In genomic region chr22:37316875-37317371, GRCh38 we compare ENCODE assay signal across 8 cellular contexts. TPM values are rescaled to one million over a fixed set of nuclear protein-coding genes. Genes with fewer than 3 reads are reported as not detected.
DNase-seq lines count a peak whose midpoint lies in the region; ATAC-seq and TF ChIP-seq lines count a peak whose summit lies in the region.

No MANE protein-coding gene starts in this region.

- no peak for TF ChIP-seq RAD21 in HCT116 (IDR thresholded peaks at IDR 0.05; ENCODE audit: low read depth)

- POLR2A ChIA-PET in HCT116 (lab: Charles Lee), result interaction anchor here (0.5 to 5.0 kb wide), 6 partner anchors 12 to 251 kb away, joined by 3 to 152 read pairs (median 3); no protein-coding TSS in a partner anchor

- no peaks in the 10 kb centered on the region for H3F3A ChIP-seq in OCI-LY1 (ENCODE audit: insufficient read depth, low read length)

- no peaks in the 10 kb centered on the region for H3K9me3 ChIP-seq in CD4-positive, CD25-positive, alpha-beta regulatory T cell (ENCODE audit: control insufficient read depth in 2 of 2, low read length in 2 of 2)
- no peaks in the 10 kb centered on the region for H3K9me3 ChIP-seq in HCT116 (ENCODE audit: control insufficient read depth in 1 of 2, insufficient read depth in 1 of 2, low read depth in 1 of 2, low read length in 2 of 2)
- no peaks in the 10 kb centered on the region for H3K9me3 ChIP-seq in OCI-LY1 (ENCODE audit: low read length)

- no peak overlapping the region for H3K4me3 Mint-ChIP-seq in CD4-positive, CD25-positive, alpha-beta regulatory T cell
- H3K4me3 Mint-ChIP-seq in naive B cell, result no peak overlapping the region

- H3K4me1 Mint-ChIP-seq in CD4-positive, CD25-positive, alpha-beta regulatory T cell, result peaks cover 0 to 47% (median 13%) of the 10 kb centered on the region in 4 donors
- H3K4me1 Mint-ChIP-seq in naive B cell, result peaks cover 28 to 41% (median 38%) of the 10 kb centered on the region in 3 donors

- TF ChIP-seq POLR2A in HCT116 (IDR thresholded peaks at IDR 0.05; ENCODE audit: borderline replicate concordance, extremely low read depth, insufficient read depth, insufficient read length) (no peak), erythroblast (IDR thresholded peaks at IDR 0.05; ENCODE audit: low read length) (no peak)

- peaks cover 5% of the 10 kb centered on the region for H3K27me3 Mint-ChIP-seq in CD4-positive, CD25-positive, alpha-beta regulatory T cell
- H3K27me3 Mint-ChIP-seq in naive B cell, result peaks cover 4 to 15% (median 8%) of the 10 kb centered on the region in 3 donors

- H3K79me2 ChIP-seq in HCT116 (ENCODE audit: insufficient read depth, low read length) (peaks cover 30% of the 10 kb centered on the region; the same call in 1 of the 2 replicates), OCI-LY1 (ENCODE audit: insufficient read depth, low read length) (no peaks in the 10 kb centered on the region)

- H3K27ac Mint-ChIP-seq in CD4-positive, CD25-positive, alpha-beta regulatory T cell, result no peak overlapping the region
- H3K27ac Mint-ChIP-seq in naive B cell, result peak overlapping the region in 1 of 6 donors; percentile 26

- peaks cover 0 to 2% (median 0%) of the 10 kb centered on the region in 7 donors for H3K9me3 Mint-ChIP-seq in CD4-positive, CD25-positive, alpha-beta regulatory T cell
- no peaks in the 10 kb centered on the region for H3K9me3 Mint-ChIP-seq in naive B cell

- H2AFZ ChIP-seq in HCT116 (ENCODE audit: low read depth, low read length, poor library complexity, severe bottlenecking) (no peak overlapping the region), OCI-LY1 (ENCODE audit: low read length) (no peak overlapping the region)

- peak overlapping the region; percentile 66 for H3K4me2 ChIP-seq in HCT116 (ENCODE audit: low read length)
- no peak overlapping the region for H3K4me2 ChIP-seq in OCI-LY1 (ENCODE audit: low read length)

- no peak overlapping the region for H3K27ac ChIP-seq in CD4-positive, CD25-positive, alpha-beta regulatory T cell (ENCODE audit: insufficient read depth, low read length, poor library complexity, severe bottlenecking)
- H3K27ac ChIP-seq in HCT116 (ENCODE audit: low read depth, low read length) (peak overlapping the region; percentile 100), OCI-LY1 (ENCODE audit: low read depth, low read length, poor library complexity, severe bottlenecking) (no peak overlapping the region)

- H3K9me2 ChIP-seq in HCT116 (ENCODE audit: insufficient read depth) (no peaks in the 10 kb centered on the region), OCI-LY1 (ENCODE audit: low read depth, low read length) (no peaks in the 10 kb centered on the region)

- H3K4me1 ChIP-seq in CD4-positive, CD25-positive, alpha-beta regulatory T cell (ENCODE audit: control insufficient read depth, insufficient read depth, low read length, poor library complexity, severe bottlenecking), result peaks cover 27% of the 10 kb centered on the region
- peaks cover 60 to 81% of the 10 kb centered on the region in 2 experiments for H3K4me1 ChIP-seq in HCT116 (ENCODE audit: control insufficient read depth in 1 of 2, insufficient read depth in 2 of 2, low read length in 2 of 2)
- H3K4me1 ChIP-seq in OCI-LY1 (ENCODE audit: insufficient read depth, low read length, severe bottlenecking), result no peaks in the 10 kb centered on the region

- peak; percentile 54 to 83 (median 69) for DNase-seq in CD4-positive, CD25-positive, alpha-beta regulatory T cell
- DNase-seq in HCT116 (ENCODE audit: low read depth, low spot score) (peak; percentile 90), activated T-cell treated with anti-CD3 and anti-CD28 coated beads for 1 hour (ENCODE audit: low read depth) (peak; percentile 63), erythroblast (lab: John Stamatoyannopoulos, UW) (peak; percentile 63 to 79), naive B cell (peak; percentile 69)
- DNase-seq in stimulated activated CD8-positive, alpha-beta memory T cell treated with anti-CD3 and anti-CD28 coated beads, Interleukin-7, amount 100 ng/mL, for 4 hours (ENCODE audit: low read depth in 2 of 2), result peak; percentile 54 to 55

- H3K9ac ChIP-seq in HCT116 (ENCODE audit: low read length) (peak overlapping the region; percentile 63), OCI-LY1 (ENCODE audit: low read length) (no peak overlapping the region)

- H3K4me3 ChIP-seq in CD4-positive, CD25-positive, alpha-beta regulatory T cell (ENCODE audit: low read depth, low read length), result no peak overlapping the region
- H3K4me3 ChIP-seq in HCT116 (replicated peaks in 1 of 2; ENCODE audit: low read depth in 1 of 2, low read length in 2 of 2) (no peak overlapping the region), OCI-LY1 (ENCODE audit: low read depth, low read length, poor library complexity, severe bottlenecking) (no peak overlapping the region)

- peaks cover 18% of the 10 kb centered on the region for H3K36me3 ChIP-seq in CD4-positive, CD25-positive, alpha-beta regulatory T cell (ENCODE audit: control insufficient read depth, insufficient read depth, low read length)
- H3K36me3 ChIP-seq in HCT116 (ENCODE audit: control insufficient read depth in 1 of 2, insufficient read depth in 2 of 2, low read length in 2 of 2), result no peaks in the 10 kb centered on the region; a peak in 1 of 4 replicates
- H3K36me3 ChIP-seq in OCI-LY1 (ENCODE audit: insufficient read depth, low read length), result no peaks in the 10 kb centered on the region

- H3K27me3 ChIP-seq in CD4-positive, CD25-positive, alpha-beta regulatory T cell (ENCODE audit: control insufficient read depth, insufficient read depth, low read length), result no peaks in the 10 kb centered on the region
- H3K27me3 ChIP-seq in HCT116 (ENCODE audit: insufficient read depth, low read length) (no peaks in the 10 kb centered on the region), OCI-LY1 (ENCODE audit: insufficient read depth, low read length) (no peaks in the 10 kb centered on the region; the same call in none of the 2 replicates)

- H4K20me1 ChIP-seq in HCT116 (ENCODE audit: insufficient read depth) (no peaks in the 10 kb centered on the region), OCI-LY1 (ENCODE audit: insufficient read depth, low read length) (no peaks in the 10 kb centered on the region)

- no TSS peak for BruUV-seq in HCT116 (replicated peaks; lab: Mats Ljungman, UMichigan)

- TF ChIP-seq CTCF in HCT116 (IDR thresholded peaks at IDR 0.05 in 2 of 3, conservative IDR thresholded peaks at IDR 0.05 in 1 of 3; ENCODE audit: borderline replicate concordance in 1 of 3, insufficient read depth in 1 of 3, low read depth in 2 of 3, low read length in 2 of 3) (peak in 2 of 3 experiments; percentile 99; a peak in 4 of 6 replicates), OCI-LY1 (IDR thresholded peaks at IDR 0.05; ENCODE audit: low read length) (peak; percentile 87)

- intact Hi-C loops in HCT116 (cut with micrococcal nuclease), result loop anchor here (1.0 to 2.0 kb wide), 4 partner anchors 11 to 250 kb away; no protein-coding TSS in a partner anchor

- RAD21 ChIA-PET in HCT116 (lab: Charles Lee; ENCODE audit: low non-redundant PET in 1 of 2, low total read pairs in 2 of 2, uncharacterized antibody in 2 of 2, unreplicated experiment in 2 of 2), result interaction anchor here (0.6 to 4.3 kb wide), 20 partner anchors 10 to 291 kb away, joined by 3 to 63 read pairs (median 5); partner anchors contain the start of gene GGA1 (in 1 of the 2)

- no peaks in the 10 kb centered on the region for H3K36me3 Mint-ChIP-seq in CD4-positive, CD25-positive, alpha-beta regulatory T cell
- no peaks in the 10 kb centered on the region for H3K36me3 Mint-ChIP-seq in naive B cell

- CTCF ChIA-PET in HCT116 (lab: Charles Lee), result interaction anchor here (0.5 to 4.2 kb wide), 24 partner anchors 9 to 290 kb away, joined by 3 to 147 read pairs (median 6); partner anchors contain the start of gene ELFN2

- ATAC-seq in CD4-positive, CD25-positive, alpha-beta regulatory T cell (ENCODE audit: low read depth in 2 of 2), result peak; percentile 81
- ATAC-seq in HCT116 (peak; percentile 84), naive B cell (ENCODE audit: low read depth in 2 of 2) (peak; percentile 58 to 66), GM18861 (IDR thresholded peaks at IDR 0.05; ENCODE audit: unreplicated experiment) (no peak)

TF ChIP-seq in HCT116, 20 proteins besides CTCF, POLR2A, EP300 and RAD21 (continues in another document):
- TF ChIP-seq CBX3 (IDR thresholded peaks at IDR 0.05; ENCODE audit: low read depth) (no peak), JUND (IDR thresholded peaks at IDR 0.05) (no peak), EZH2phosphoT487 (IDR thresholded peaks at IDR 0.05; ENCODE audit: borderline replicate concordance) (no peak), POLR2AphosphoS5 (IDR thresholded peaks at IDR 0.05; ENCODE audit: low read depth, low read length) (peak; percentile 59), YY1 (IDR thresholded peaks at IDR 0.05; ENCODE audit: extremely low read depth, insufficient replicate concordance, low read depth, low read length) (peak; percentile 81), FOSL1 (IDR thresholded peaks at IDR 0.05; ENCODE audit: low read depth) (no peak), SIN3A (IDR thresholded peaks at IDR 0.05; ENCODE audit: low read depth) (no peak), MAX (IDR thresholded peaks at IDR 0.05) (no peak), SP1 (IDR thresholded peaks at IDR 0.05; ENCODE audit: low read depth) (no peak), ZNF274 (IDR thresholded peaks at IDR 0.05; ENCODE audit: low read depth, low read length) (no peak), EGR1 (IDR thresholded peaks at IDR 0.05; ENCODE audit: low read depth) (no peak), ATF3 (IDR thresholded peaks at IDR 0.05) (no peak), ELF1 (IDR thresholded peaks at IDR 0.05; ENCODE audit: borderline replicate concordance, low read depth) (no peak), EZH2 (IDR thresholded peaks at IDR 0.05) (no peak)

RNA-seq across cellular contexts. Expression of gene CYTH4, which starts 34.6 kb away (rescaled TPM):
- 153 TPM for total RNA-seq in CD4-positive, CD25-positive, alpha-beta regulatory T cell
- 10 to 100 TPM; 47.4 to 56.9 (median 48.9) TPM for polyA plus RNA-seq in CD4-positive, CD25-positive, alpha-beta regulatory T cell
- 3.8 TPM for total RNA-seq in HCT116 (2021; ENCODE audit: unreplicated experiment)
- polyA plus RNA-seq in HCT116 (2012), result 4.9 and 6.4 TPM in 2 replicates
- 10 to 100 TPM; 29.3 to 74.9 (median 46.1) TPM for polyA plus RNA-seq in naive B cell (ENCODE audit: low read depth in 6 of 6)

Comparison
In these comparisons a context has a peak if more than half of its experiments do, and no peak if none do; other contexts are left out.
1. RNA of gene CYTH4, which starts 34.6 kb away (total RNA-seq): 153 TPM in CD4-positive, CD25-positive, alpha-beta regulatory T cell (single experiment); 3.8 TPM in HCT116 (single experiment); every median in the first group is over 10 times any median in the second.
2. Peak in every context shown above with its lines, with median percentiles within 50 percentile points of each other: DNase-seq.